Comparison of ENCODE assay signal across 8 cellular contexts in genomic region chr11:121112498-121113455, GRCh38. TPM values are rescaled to one million over a fixed set of nuclear protein-coding genes. Genes with fewer than 3 reads are reported as not detected.
DNase-seq lines count a peak whose midpoint lies in the region; ATAC-seq, FAIRE-seq and TF ChIP-seq lines count a peak whose summit lies in the region.
"Had no signal": no experiment of that assay in that cellular context is flagged by ENCODE, and none has a peak within 500 bp of the region (broad histone marks: within the 10 kb centered on the region; RNA-seq: fewer than 3 reads in every experiment).

No MANE protein-coding gene starts in this region.

- no peak overlapping the region for H3K4me3 Mint-ChIP-seq in glutamatergic neuron (ENCODE audit: unreplicated experiment)

- H3K9me3 Mint-ChIP-seq in glutamatergic neuron (ENCODE audit: unreplicated experiment), result no peaks in the 10 kb centered on the region

- DNase-seq in HK-2 (ENCODE audit: unreplicated experiment), result peak; percentile 30
- peak; percentile 74 for DNase-seq in NCI-H82 (lab: John Stamatoyannopoulos, UW)
- DNase-seq in activated naive CD4-positive, alpha-beta T cell treated with Interleukin-2 at 50 U/mL for 16 hours, result peak; percentile 8
- peak; percentile 65 for DNase-seq in glutamatergic neuron
- peak; percentile 71 for DNase-seq in pons (ENCODE audit: low spot score)

- no peaks in the 10 kb centered on the region for H3K4me1 Mint-ChIP-seq in glutamatergic neuron (ENCODE audit: low read depth, unreplicated experiment)

- no peak for ATAC-seq in GM18873 (IDR thresholded peaks at IDR 0.05; ENCODE audit: low FRiP score, unreplicated experiment)

- FAIRE-seq in G401.6 (lab: Jason Lieb, UNC), result peak; percentile 48
- FAIRE-seq: colon had no signal

- H3K36me3 Mint-ChIP-seq in glutamatergic neuron (ENCODE audit: unreplicated experiment), result no peaks in the 10 kb centered on the region

- H3K27ac Mint-ChIP-seq in glutamatergic neuron (ENCODE audit: unreplicated experiment), result no peak overlapping the region

- H3K27me3 Mint-ChIP-seq in glutamatergic neuron (ENCODE audit: unreplicated experiment), result peaks cover 3% of the 10 kb centered on the region

- TF ChIP-seq CTCF in glutamatergic neuron (IDR thresholded peaks at IDR 0.05; ENCODE audit: partially characterized antibody, unreplicated experiment), result peak; percentile 40

RNA-seq across cellular contexts. Expression of gene TECTA, which starts 11.7 kb away (rescaled TPM):
- total RNA-seq in glutamatergic neuron (ENCODE audit: unreplicated experiment), result 2.9 TPM

Comparison
In these comparisons a context has a peak if more than half of its experiments do, and no peak if none do; other contexts are left out.
1. DNase-seq: peak in every context shown above with its lines; median percentile 74 in NCI-H82; 71 in pons; 65 in glutamatergic neuron; 30 in HK-2; 8 in activated naive CD4-positive, alpha-beta T cell treated with Interleukin-2 at 50 U/mL for 16 hours.